In the genomic region with DNA sequence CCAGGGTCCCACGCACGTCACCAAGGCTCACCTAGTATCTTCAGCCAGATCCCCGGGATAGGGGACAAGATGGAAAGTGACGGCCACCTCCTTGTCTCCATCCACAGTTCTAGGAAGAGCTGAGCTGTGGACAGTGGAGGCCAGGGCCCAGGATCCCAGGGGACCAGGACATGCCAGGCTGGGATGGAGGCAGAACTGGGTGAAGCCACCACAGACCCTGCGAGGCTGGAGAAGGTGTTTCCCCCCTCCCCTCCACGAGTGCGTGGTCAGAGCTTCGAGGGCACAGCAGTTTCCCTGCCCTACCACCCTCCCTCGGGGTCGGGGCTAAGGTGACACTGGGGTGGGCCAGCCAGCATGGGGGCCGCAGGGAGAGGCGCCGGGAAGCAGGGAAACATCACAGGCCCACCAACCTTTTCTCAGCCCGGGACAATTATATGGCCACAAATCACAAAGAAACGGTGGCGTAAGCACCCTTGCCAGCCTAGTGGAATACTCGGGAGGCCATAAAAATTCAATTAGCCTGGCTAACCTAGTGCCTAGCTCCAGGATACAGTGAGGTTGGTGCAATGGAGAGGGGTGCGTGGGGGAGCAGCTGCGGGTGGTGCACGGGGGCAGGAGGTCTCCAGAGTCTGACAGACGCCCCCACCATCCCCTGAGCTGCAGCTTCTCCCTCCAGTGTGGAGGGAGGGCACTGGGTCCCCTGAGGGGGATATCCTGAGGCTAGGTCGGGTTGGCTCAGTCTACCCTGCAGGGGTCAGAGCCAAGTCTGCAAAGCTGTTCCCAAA, we compare ENCODE assay signal across 20 cellular contexts. TPM values are rescaled to one million over a fixed set of nuclear protein-coding genes. Genes with fewer than 3 reads are reported as not detected.
"Had no signal": no experiment of that assay in that cellular context is flagged by ENCODE, and none has a peak within 500 bp of the region (broad histone marks: within the 10 kb centered on the region; RNA-seq: fewer than 3 reads in every experiment).

No MANE protein-coding gene starts in this region.

- H3K9me3 Mint-ChIP-seq: activated T-helper 1 cell treated with anti-CD3 and anti-CD28 coated beads, Interleukin-12 subunit alpha, Interleukin-12 subunit beta, Interleukin-2, Interleukin-4 antibody, amounts not matched to agents 30 ng/mL and 10 ng/mL and 1 ng/mL, durations not matched to agents 14 hours and 24 hours and 36 hours; effector memory CD8-positive, alpha-beta T cell; memory B cell; stimulated activated effector memory CD8-positive, alpha-beta T cell treated with anti-CD3 and anti-CD28 coated beads, Interleukin-12 subunit alpha, Interleukin-12 subunit beta, amount 100 ng/mL, for 72 hours had no signal

- H3K4me3 Mint-ChIP-seq: activated CD4-positive, alpha-beta T cell treated with anti-CD3 and anti-CD28 coated beads for 36 hours; activated naive CD8-positive, alpha-beta T cell; activated T-helper 1 cell treated with anti-CD3 and anti-CD28 coated beads, Interleukin-12 subunit alpha, Interleukin-12 subunit beta, Interleukin-2, Interleukin-4 antibody, amounts not matched to agents 30 ng/mL and 10 ng/mL and 1 ng/mL, durations not matched to agents 14 hours and 24 hours and 36 hours; effector memory CD8-positive, alpha-beta T cell; memory B cell; naive thymus-derived CD4-positive, alpha-beta T cell; stimulated activated effector memory CD8-positive, alpha-beta T cell treated with anti-CD3 and anti-CD28 coated beads, Interleukin-12 subunit alpha, Interleukin-12 subunit beta, amount 100 ng/mL, for 72 hours had no signal

- H3K27ac ChIP-seq: cardiac muscle cell, sigmoid colon, stomach, upper lobe of left lung had no signal

- H3K36me3 ChIP-seq: cardiac muscle cell, sigmoid colon, stomach, upper lobe of left lung had no signal

- H3K9me3 ChIP-seq: sigmoid colon, stomach, upper lobe of left lung had no signal

- DNase-seq: activated CD4-positive, alpha-beta T cell treated with anti-CD3 and anti-CD28 coated beads for 36 hours; activated CD4-positive, alpha-beta T cell treated with anti-CD3 and anti-CD28 coated beads, Interleukin-2, amount 50 U/mL, for 48 hours; amniotic stem cell; dermis blood vessel endothelial cell; effector memory CD8-positive, alpha-beta T cell; foreskin fibroblast; hippocampal formation; naive thymus-derived CD4-positive, alpha-beta T cell; nucleus accumbens; posterior cingulate gyrus; sigmoid colon; stimulated activated CD4-positive, alpha-beta T cell treated with anti-CD3 and anti-CD28 coated beads, Interleukin-4, amount 100 ng/mL, for 24 hours; stomach; T-helper 2 cell; upper lobe of left lung had no signal

- H3K4me3 ChIP-seq: cardiac muscle cell, sigmoid colon, stomach, upper lobe of left lung had no signal

- H3K4me1 Mint-ChIP-seq: activated CD4-positive, alpha-beta T cell treated with anti-CD3 and anti-CD28 coated beads for 36 hours; naive thymus-derived CD4-positive, alpha-beta T cell had no signal

- H3K27ac Mint-ChIP-seq: activated CD4-positive, alpha-beta T cell treated with anti-CD3 and anti-CD28 coated beads for 36 hours; activated naive CD8-positive, alpha-beta T cell; activated T-helper 1 cell treated with anti-CD3 and anti-CD28 coated beads, Interleukin-12 subunit alpha, Interleukin-12 subunit beta, Interleukin-2, Interleukin-4 antibody, amounts not matched to agents 30 ng/mL and 10 ng/mL and 1 ng/mL, durations not matched to agents 14 hours and 24 hours and 36 hours; effector memory CD8-positive, alpha-beta T cell; memory B cell; stimulated activated effector memory CD8-positive, alpha-beta T cell treated with anti-CD3 and anti-CD28 coated beads, Interleukin-12 subunit alpha, Interleukin-12 subunit beta, amount 100 ng/mL, for 72 hours had no signal

- H3K36me3 Mint-ChIP-seq: activated naive CD8-positive, alpha-beta T cell; memory B cell; naive thymus-derived CD4-positive, alpha-beta T cell; stimulated activated effector memory CD8-positive, alpha-beta T cell treated with anti-CD3 and anti-CD28 coated beads, Interleukin-12 subunit alpha, Interleukin-12 subunit beta, amount 100 ng/mL, for 72 hours had no signal

- H3K27me3 ChIP-seq: cardiac muscle cell had no signal

RNA-seq across cellular contexts. Expression of a gene that starts 13.4 kb away (rescaled TPM):
- polyA plus RNA-seq: cardiac muscle cell had no signal
